ENCODE assay signal across 23 cellular contexts in the genomic region with DNA sequence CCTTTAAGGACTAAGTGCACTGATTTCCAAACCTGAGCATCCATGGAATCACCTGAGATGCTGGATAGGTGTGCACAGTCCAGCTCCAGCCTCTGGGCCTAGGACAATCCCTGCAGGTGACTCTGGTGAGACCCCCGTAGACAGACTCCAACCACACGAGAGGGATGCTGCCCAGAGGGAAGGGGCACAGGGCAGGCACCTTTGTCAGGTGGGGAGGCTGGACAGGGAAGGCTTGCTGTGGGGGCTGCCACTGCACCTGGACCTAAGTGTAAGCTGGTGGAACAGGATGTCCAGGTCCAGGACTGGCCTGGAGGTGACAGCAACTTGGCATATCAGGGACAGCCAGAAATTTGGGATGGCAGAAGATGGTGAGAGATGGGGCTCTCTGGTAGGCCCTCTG. TPM values are rescaled to one million over a fixed set of nuclear protein-coding genes. Genes with fewer than 3 reads are reported as not detected.
DNase-seq lines count a peak whose midpoint lies in the region; ATAC-seq, FAIRE-seq and TF ChIP-seq lines count a peak whose summit lies in the region.
"Had no signal": no experiment of that assay in that cellular context is flagged by ENCODE, and none has a peak within 500 bp of the region (broad histone marks: within the 10 kb centered on the region; RNA-seq: fewer than 3 reads in every experiment).

No MANE protein-coding gene starts in this region.

- no peaks in the 10 kb centered on the region for H3K9me2 ChIP-seq in hepatocyte (replicated peaks; ENCODE audit: insufficient read depth)

- WGBS in endodermal cell (ENCODE audit: insufficient coverage in 1 of 2, insufficient read length in 1 of 2), 2 experiments = 90% methylated on average over 2 of the region's 2 CpGs; no CpG with 5 or more reads in 1 of the 2 experiments
- WGBS in HepG2 (ENCODE audit: low lambda C conversion rate) = 0% methylated on average over 2 of the region's 2 CpGs
- 94% methylated on average over 2 of the region's 2 CpGs for WGBS in hepatocyte (ENCODE audit: low lambda C conversion rate, missing lambda C conversion rate)

- no peaks in the 10 kb centered on the region for H3K36me3 Mint-ChIP-seq in endodermal cell (ENCODE audit: low read depth)
- H3K36me3 Mint-ChIP-seq: CD4-positive, CD25-positive, alpha-beta regulatory T cell; CD8-positive, alpha-beta T cell had no signal

- no peak overlapping the region for H3K27ac ChIP-seq in endodermal cell (ENCODE audit: low read depth, low read length)
- H3K27ac ChIP-seq in upper lobe of right lung = no peak overlapping the region
- no peak overlapping the region for H3K27ac ChIP-seq in HepG2 (ENCODE audit: extremely low read length, insufficient read depth, low read length)
- H3K27ac ChIP-seq in hepatocyte = no peak overlapping the region
- H3K27ac ChIP-seq: 22Rv1, BLaER1, C4-2B had no signal

- peak; percentile 8 for ATAC-seq in stimulated activated naive CD8-positive, alpha-beta T cell treated with anti-CD3 and anti-CD28 coated beads, Interleukin-15, amount 100 ng/mL, for 72 hours
- no peak for ATAC-seq in stimulated activated naive CD8-positive, alpha-beta T cell treated with anti-CD3 and anti-CD28 coated beads, Interleukin-15, Interleukin-2, amounts not matched to agents 100 U/mL and 50 U/mL, for 24 hours
- ATAC-seq in upper lobe of right lung = no peak
- no peak for ATAC-seq in HepG2
- ATAC-seq: CD8-positive, alpha-beta T cell; HCT116 had no signal

- H3K4me3 Mint-ChIP-seq in stimulated activated naive CD8-positive, alpha-beta T cell treated with anti-CD3 and anti-CD28 coated beads, Interleukin-15, amount 100 ng/mL, for 72 hours = no peak overlapping the region
- H3K4me3 Mint-ChIP-seq in endodermal cell = no peak overlapping the region
- H3K4me3 Mint-ChIP-seq: B cell; CD4-positive, CD25-positive, alpha-beta regulatory T cell; CD8-positive, alpha-beta T cell had no signal

- H3K27me3 ChIP-seq in endodermal cell (ENCODE audit: control insufficient read depth, insufficient read depth, low read length, poor library complexity, severe bottlenecking) (peaks cover 13% of the 10 kb centered on the region), upper lobe of right lung (no peaks in the 10 kb centered on the region), HepG2 (ENCODE audit: control insufficient read depth in 1 of 2, insufficient read depth in 2 of 2, low read length in 2 of 2) (peaks cover 0 to 15% of the 10 kb centered on the region in 2 experiments; a peak in 1 of 5 replicates), hepatocyte (no peaks in the 10 kb centered on the region)
- H3K27me3 ChIP-seq: BLaER1 had no signal

- FAIRE-seq in HepG2 (lab: Jason Lieb, UNC) = no peak
- FAIRE-seq: A204.1, G401.6, GM12892 had no signal

- H4K20me1 ChIP-seq in HepG2 (ENCODE audit: insufficient read depth, low read length) (no peaks in the 10 kb centered on the region), hepatocyte (ENCODE audit: insufficient read depth, poor library complexity, severe bottlenecking) (no peaks in the 10 kb centered on the region)
- H4K20me1 ChIP-seq: BLaER1 had no signal

- H3K4me2 ChIP-seq in HepG2 (ENCODE audit: low read depth, low read length) = no peak overlapping the region
- H3K4me2 ChIP-seq in hepatocyte = no peak overlapping the region
- H3K4me2 ChIP-seq: BLaER1 had no signal

- no peak for TF ChIP-seq RAD21 in HepG2 (CRISPR knock-in tag; IDR thresholded peaks at IDR 0.05)

- TF ChIP-seq POLR2A in HepG2 (IDR thresholded peaks at IDR 0.05; ENCODE audit: insufficient read depth in 1 of 2, low read depth in 2 of 2, low read length in 2 of 2) = no peak

- no peaks in the 10 kb centered on the region for H3K4me1 Mint-ChIP-seq in stimulated activated naive CD8-positive, alpha-beta T cell treated with anti-CD3 and anti-CD28 coated beads, Interleukin-15, amount 100 ng/mL, for 72 hours
- H3K4me1 Mint-ChIP-seq in endodermal cell = no peaks in the 10 kb centered on the region
- H3K4me1 Mint-ChIP-seq: B cell; CD4-positive, CD25-positive, alpha-beta regulatory T cell had no signal

- no peaks in the 10 kb centered on the region for H3K36me3 ChIP-seq in endodermal cell (ENCODE audit: control insufficient read depth, insufficient read depth, low read length)
- H3K36me3 ChIP-seq in upper lobe of right lung = no peaks in the 10 kb centered on the region
- H3K36me3 ChIP-seq in HepG2 (replicated peaks in 1 of 2; ENCODE audit: control insufficient read depth in 1 of 2, insufficient read depth in 2 of 2, low read length in 2 of 2) = no peaks in the 10 kb centered on the region
- no peaks in the 10 kb centered on the region for H3K36me3 ChIP-seq in hepatocyte (replicated peaks; ENCODE audit: insufficient read depth, low read depth)
- H3K36me3 ChIP-seq: BLaER1 had no signal

- no peak overlapping the region for H2AFZ ChIP-seq in HepG2 (ENCODE audit: low read length)
- no peak overlapping the region for H2AFZ ChIP-seq in hepatocyte

- intact Hi-C loops in posterior vena cava (cut with DNase I) = no loop called here
- intact Hi-C loops in upper lobe of right lung (cut with DNase I) = no loop called here
- intact Hi-C loops in HepG2 (cut with micrococcal nuclease; ENCODE audit: unreplicated experiment) = no loop called here

- TF ChIP-seq CTCF in endodermal cell (conservative IDR thresholded peaks at IDR 0.05) (no peak), upper lobe of right lung (IDR thresholded peaks at IDR 0.05) (no peak), HepG2 (CRISPR knock-in tag; IDR thresholded peaks at IDR 0.05) (no peak), hepatocyte (IDR thresholded peaks at IDR 0.05; ENCODE audit: poor library complexity) (no peak)

- in situ Hi-C loops in HepG2 (cut with HindIII; ENCODE audit: extremely low pct_ligation_motif_present, low pct_unique_long_range_greater_than_20kb) = no loop called here

- H3K9ac ChIP-seq in endodermal cell (ENCODE audit: extremely low read depth, low read length, poor library complexity, severe bottlenecking) (no peak overlapping the region), HepG2 (ENCODE audit: insufficient read depth, low read depth, low read length) (no peak overlapping the region)
- H3K9ac ChIP-seq: BLaER1 had no signal

- CTCF ChIA-PET in HepG2 (lab: Yijun Ruan, JAX; ENCODE audit: low intra/inter-chr PET ratio, low total read pairs) = no interaction called here

- TF ChIP-seq EP300 in HepG2 (IDR thresholded peaks at IDR 0.05; ENCODE audit: low read depth in 2 of 2, low read length in 2 of 2) (no peak), HepG2 (CRISPR knock-in tag; IDR thresholded peaks at IDR 0.05; ENCODE audit: borderline replicate concordance) (no peak)

- BruUV-seq in HepG2 (replicated peaks; lab: Mats Ljungman, UMichigan) = no TSS peak

- no peaks in the 10 kb centered on the region for H3K9me3 ChIP-seq in endodermal cell (ENCODE audit: control insufficient read depth, low read length)
- no peaks in the 10 kb centered on the region for H3K9me3 ChIP-seq in upper lobe of right lung
- no peaks in the 10 kb centered on the region for H3K9me3 ChIP-seq in HepG2 (ENCODE audit: low read length)
- no peaks in the 10 kb centered on the region for H3K9me3 ChIP-seq in hepatocyte (ENCODE audit: low read depth)
- H3K9me3 ChIP-seq: BLaER1, Caco-2 had no signal

- H3K4me1 ChIP-seq in endodermal cell (ENCODE audit: control insufficient read depth, insufficient read depth, low read length) = no peaks in the 10 kb centered on the region
- H3K4me1 ChIP-seq in upper lobe of right lung = no peaks in the 10 kb centered on the region
- no peaks in the 10 kb centered on the region for H3K4me1 ChIP-seq in HepG2 (ENCODE audit: insufficient read depth, low read length)
- H3K4me1 ChIP-seq in hepatocyte (ENCODE audit: insufficient read depth) = no peaks in the 10 kb centered on the region
- H3K4me1 ChIP-seq: Caco-2 had no signal

- no peaks in the 10 kb centered on the region for H3K9me3 Mint-ChIP-seq in stimulated activated naive CD8-positive, alpha-beta T cell treated with anti-CD3 and anti-CD28 coated beads, Interleukin-15, amount 100 ng/mL, for 72 hours
- H3K9me3 Mint-ChIP-seq in endodermal cell = no peaks in the 10 kb centered on the region
- H3K9me3 Mint-ChIP-seq: CD4-positive, CD25-positive, alpha-beta regulatory T cell; CD8-positive, alpha-beta T cell had no signal

- no peak for DNase-seq in stimulated activated naive CD8-positive, alpha-beta T cell treated with anti-CD3 and anti-CD28 coated beads, Interleukin-15, amount 100 ng/mL, for 72 hours
- no peak for DNase-seq in stimulated activated naive CD8-positive, alpha-beta T cell treated with anti-CD3 and anti-CD28 coated beads, Interleukin-15, Interleukin-2, amounts not matched to agents 100 U/mL and 50 U/mL, for 24 hours
- DNase-seq in endodermal cell = peak; percentile 26
- peak; percentile 32 for DNase-seq in posterior vena cava (ENCODE audit: low spot score)
- peak; percentile 48 for DNase-seq in upper lobe of right lung
- DNase-seq in T-helper 2 cell = no peak
- no peak for DNase-seq in HepG2 (ENCODE audit: low spot score)
- no peak for DNase-seq in hepatocyte (ENCODE audit: low spot score)
- DNase-seq: Caco-2; CD4-positive, CD25-positive, alpha-beta regulatory T cell; CD8-positive, alpha-beta T cell; DMS153; DND-41; GOT3; H7 had no signal

- H3K4me3 ChIP-seq in endodermal cell (ENCODE audit: low read length) (no peak overlapping the region), upper lobe of right lung (no peak overlapping the region), HepG2 (replicated peaks in 1 of 3; ENCODE audit: insufficient read depth in 1 of 3, low read depth in 2 of 3, low read length in 3 of 3) (no peak overlapping the region), hepatocyte (no peak overlapping the region)
- H3K4me3 ChIP-seq: BLaER1 had no signal

- H3K79me2 ChIP-seq in HepG2 (ENCODE audit: insufficient read depth, low read length) (no peaks in the 10 kb centered on the region), hepatocyte (no peaks in the 10 kb centered on the region)

- POLR2A ChIA-PET in HepG2 (lab: Yijun Ruan, JAX) = no interaction called here

- peaks cover 19% of the 10 kb centered on the region for H3K27me3 Mint-ChIP-seq in stimulated activated naive CD8-positive, alpha-beta T cell treated with anti-CD3 and anti-CD28 coated beads, Interleukin-15, amount 100 ng/mL, for 72 hours
- peaks cover 49% of the 10 kb centered on the region for H3K27me3 Mint-ChIP-seq in endodermal cell (ENCODE audit: insufficient read depth)

- H3K27ac Mint-ChIP-seq in stimulated activated naive CD8-positive, alpha-beta T cell treated with anti-CD3 and anti-CD28 coated beads, Interleukin-15, amount 100 ng/mL, for 72 hours = no peak overlapping the region
- H3K27ac Mint-ChIP-seq in endodermal cell = no peak overlapping the region
- H3K27ac Mint-ChIP-seq: B cell; CD8-positive, alpha-beta T cell had no signal

RNA-seq across cellular contexts. Expression of a gene that starts 45.1 kb away (rescaled TPM):
- total RNA-seq in endodermal cell (100 to 1,000 TPM in 1 of 2 donors, 10 to 100 TPM in 1; 75.3 to 109 TPM), posterior vena cava (10 to 100 TPM; 44.4 to 47.3 TPM), upper lobe of right lung (66.7 TPM), HepG2 (2016; rRNA removed; fragmentation: Illumina TruSeq; extraction: Trizol) (not detected in 2 replicates), hepatocyte (61.3 and 61.5 TPM in 2 replicates)
- polyA plus RNA-seq in endodermal cell (2013, experiment 1 of 2) = 119 TPM
- 108 TPM for polyA plus RNA-seq in endodermal cell (2013, experiment 2 of 2)
- total RNA-seq in HepG2 (2016; cell fraction: cytosol; rRNA removed; fragmentation: Illumina TruSeq; extraction: Trizol; ENCODE audit: low read depth) = not detected in 2 replicates
- not detected in 2 replicates for total RNA-seq in HepG2 (2016; cell fraction: insoluble cytoplasmic fraction; rRNA removed; fragmentation: Illumina TruSeq; extraction: Trizol)
- not detected in 2 replicates for total RNA-seq in HepG2 (2016; cell fraction: membrane; rRNA removed; fragmentation: Illumina TruSeq; extraction: Trizol)
- not detected in 2 replicates for total RNA-seq in HepG2 (2016; cell fraction: nucleus; rRNA removed; fragmentation: Illumina TruSeq; extraction: Trizol)
- polyA plus RNA-seq in HepG2 (2011; rRNA removed) (0.08 TPM in 1 of 2 replicates, not detected in the other), hepatocyte (81.0 and 85.3 TPM in 2 replicates)
- 0.04 and 0.05 TPM in 2 replicates for polyA plus RNA-seq in HepG2 (2011; cell fraction: cytosol; rRNA removed)
- 0.02 TPM in 1 of 2 replicates, not detected in the other for polyA plus RNA-seq in HepG2 (2011; cell fraction: nucleus; rRNA removed)
- polyA plus RNA-seq in HepG2 (2012) = 0.08 TPM in 2 replicates
- not detected in 2 replicates for polyA plus RNA-seq in HepG2 (2016; cell fraction: cytosol; fragmentation: Illumina TruSeq; extraction: Trizol; ENCODE audit: low read depth)
- polyA plus RNA-seq in HepG2 (2016; cell fraction: insoluble cytoplasmic fraction; fragmentation: Illumina TruSeq; extraction: Trizol; ENCODE audit: low read depth) = not detected in 2 replicates
- not detected in 2 replicates for polyA plus RNA-seq in HepG2 (2016; cell fraction: membrane; fragmentation: Illumina TruSeq; extraction: Trizol; ENCODE audit: low read depth)
- polyA plus RNA-seq in HepG2 (2016; cell fraction: nucleus; fragmentation: Illumina TruSeq; extraction: Trizol; ENCODE audit: insufficient read depth, low read depth) = not detected in 2 replicates
- 1.2 and 101 TPM in 2 replicates for polyA minus RNA-seq in HepG2 (2011; rRNA and poly(A)+ RNA removed; ENCODE audit: low replicate concordance)
- polyA minus RNA-seq in HepG2 (2011; cell fraction: cytosol; rRNA and poly(A)+ RNA removed) = 0.49 and 0.53 TPM in 2 replicates
- 0.39 TPM in 1 of 2 replicates, not detected in the other for polyA minus RNA-seq in HepG2 (2011; cell fraction: nucleus; rRNA and poly(A)+ RNA removed)

Comparison
In these comparisons a context has a peak if more than half of its experiments do, and no peak if none do; other contexts are left out.
1. DNase-seq: peak in endodermal cell (single experiment), posterior vena cava (single experiment) and upper lobe of right lung (single experiment); none in stimulated activated naive CD8-positive, alpha-beta T cell treated with anti-CD3 and anti-CD28 coated beads, Interleukin-15, amount 100 ng/mL, for 72 hours (0 of 2), stimulated activated naive CD8-positive, alpha-beta T cell treated with anti-CD3 and anti-CD28 coated beads, Interleukin-15, Interleukin-2, amounts not matched to agents 100 U/mL and 50 U/mL, for 24 hours (single experiment), T-helper 2 cell (0 of 5), HepG2 (single experiment) and hepatocyte (single experiment).
2. RNA of a gene that starts 45.1 kb away (total RNA-seq): 75.3 to 109 TPM in endodermal cell, 66.7 TPM in upper lobe of right lung (single experiment), 61.3 to 61.5 TPM in hepatocyte and 44.4 to 47.3 TPM in posterior vena cava; not detected in HepG2; every median in the first group is over 10 times any median in the second.